ENCODE assay signal across 1 cellular context in genomic region chr3:11015369-11015768, GRCh38.
TF ChIP-seq lines count a peak whose summit lies in the region.

No MANE protein-coding gene starts in this region.

TF ChIP-seq in GM23338, 12 proteins besides CTCF, POLR2A, EP300 and RAD21 (continued from another document):
- TF ChIP-seq, protein P1, sequence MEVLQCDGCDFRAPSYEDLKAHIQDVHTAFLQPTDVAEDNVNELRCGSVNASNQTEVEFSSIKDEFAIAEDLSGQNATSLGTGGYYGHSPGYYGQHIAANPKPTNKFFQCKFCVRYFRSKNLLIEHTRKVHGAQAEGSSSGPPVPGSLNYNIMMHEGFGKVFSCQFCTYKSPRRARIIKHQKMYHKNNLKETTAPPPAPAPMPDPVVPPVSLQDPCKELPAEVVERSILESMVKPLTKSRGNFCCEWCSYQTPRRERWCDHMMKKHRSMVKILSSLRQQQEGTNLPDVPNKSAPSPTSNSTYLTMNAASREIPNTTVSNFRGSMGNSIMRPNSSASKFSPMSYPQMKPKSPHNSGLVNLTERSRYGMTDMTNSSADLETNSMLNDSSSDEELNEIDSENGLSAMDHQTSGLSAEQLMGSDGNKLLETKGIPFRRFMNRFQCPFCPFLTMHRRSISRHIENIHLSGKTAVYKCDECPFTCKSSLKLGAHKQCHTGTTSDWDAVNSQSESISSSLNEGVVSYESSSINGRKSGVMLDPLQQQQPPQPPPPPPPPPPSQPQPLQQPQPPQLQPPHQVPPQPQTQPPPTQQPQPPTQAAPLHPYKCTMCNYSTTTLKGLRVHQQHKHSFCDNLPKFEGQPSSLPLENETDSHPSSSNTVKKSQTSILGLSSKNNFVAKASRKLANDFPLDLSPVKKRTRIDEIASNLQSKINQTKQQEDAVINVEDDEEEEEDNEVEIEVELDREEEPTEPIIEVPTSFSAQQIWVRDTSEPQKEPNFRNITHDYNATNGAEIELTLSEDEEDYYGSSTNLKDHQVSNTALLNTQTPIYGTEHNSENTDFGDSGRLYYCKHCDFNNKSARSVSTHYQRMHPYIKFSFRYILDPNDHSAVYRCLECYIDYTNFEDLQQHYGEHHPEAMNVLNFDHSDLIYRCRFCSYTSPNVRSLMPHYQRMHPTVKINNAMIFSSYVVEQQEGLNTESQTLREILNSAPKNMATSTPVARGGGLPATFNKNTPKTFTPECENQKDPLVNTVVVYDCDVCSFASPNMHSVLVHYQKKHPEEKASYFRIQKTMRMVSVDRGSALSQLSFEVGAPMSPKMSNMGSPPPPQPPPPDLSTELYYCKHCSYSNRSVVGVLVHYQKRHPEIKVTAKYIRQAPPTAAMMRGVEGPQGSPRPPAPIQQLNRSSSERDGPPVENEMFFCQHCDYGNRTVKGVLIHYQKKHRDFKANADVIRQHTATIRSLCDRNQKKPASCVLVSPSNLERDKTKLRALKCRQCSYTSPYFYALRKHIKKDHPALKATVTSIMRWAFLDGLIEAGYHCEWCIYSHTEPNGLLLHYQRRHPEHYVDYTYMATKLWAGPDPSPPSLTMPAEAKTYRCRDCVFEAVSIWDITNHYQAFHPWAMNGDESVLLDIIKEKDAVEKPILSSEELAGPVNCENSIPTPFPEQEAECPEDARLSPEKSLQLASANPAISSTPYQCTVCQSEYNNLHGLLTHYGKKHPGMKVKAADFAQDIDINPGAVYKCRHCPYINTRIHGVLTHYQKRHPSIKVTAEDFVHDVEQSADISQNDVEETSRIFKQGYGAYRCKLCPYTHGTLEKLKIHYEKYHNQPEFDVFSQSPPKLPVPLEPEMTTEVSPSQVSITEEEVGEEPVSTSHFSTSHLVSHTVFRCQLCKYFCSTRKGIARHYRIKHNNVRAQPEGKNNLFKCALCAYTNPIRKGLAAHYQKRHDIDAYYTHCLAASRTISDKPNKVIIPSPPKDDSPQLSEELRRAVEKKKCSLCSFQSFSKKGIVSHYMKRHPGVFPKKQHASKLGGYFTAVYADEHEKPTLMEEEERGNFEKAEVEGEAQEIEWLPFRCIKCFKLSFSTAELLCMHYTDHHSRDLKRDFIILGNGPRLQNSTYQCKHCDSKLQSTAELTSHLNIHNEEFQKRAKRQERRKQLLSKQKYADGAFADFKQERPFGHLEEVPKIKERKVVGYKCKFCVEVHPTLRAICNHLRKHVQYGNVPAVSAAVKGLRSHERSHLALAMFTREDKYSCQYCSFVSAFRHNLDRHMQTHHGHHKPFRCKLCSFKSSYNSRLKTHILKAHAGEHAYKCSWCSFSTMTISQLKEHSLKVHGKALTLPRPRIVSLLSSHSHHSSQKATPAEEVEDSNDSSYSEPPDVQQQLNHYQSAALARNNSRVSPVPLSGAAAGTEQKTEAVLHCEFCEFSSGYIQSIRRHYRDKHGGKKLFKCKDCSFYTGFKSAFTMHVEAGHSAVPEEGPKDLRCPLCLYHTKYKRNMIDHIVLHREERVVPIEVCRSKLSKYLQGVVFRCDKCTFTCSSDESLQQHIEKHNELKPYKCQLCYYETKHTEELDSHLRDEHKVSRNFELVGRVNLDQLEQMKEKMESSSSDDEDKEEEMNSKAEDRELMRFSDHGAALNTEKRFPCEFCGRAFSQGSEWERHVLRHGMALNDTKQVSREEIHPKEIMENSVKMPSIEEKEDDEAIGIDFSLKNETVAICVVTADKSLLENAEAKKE (CRISPR knock-in tag; IDR thresholded peaks at IDR 0.05) = no peak
- TF ChIP-seq EZH2phosphoT487 (IDR thresholded peaks at IDR 0.05; ENCODE audit: unreplicated experiment) = no peak
- TF ChIP-seq, protein P2, sequence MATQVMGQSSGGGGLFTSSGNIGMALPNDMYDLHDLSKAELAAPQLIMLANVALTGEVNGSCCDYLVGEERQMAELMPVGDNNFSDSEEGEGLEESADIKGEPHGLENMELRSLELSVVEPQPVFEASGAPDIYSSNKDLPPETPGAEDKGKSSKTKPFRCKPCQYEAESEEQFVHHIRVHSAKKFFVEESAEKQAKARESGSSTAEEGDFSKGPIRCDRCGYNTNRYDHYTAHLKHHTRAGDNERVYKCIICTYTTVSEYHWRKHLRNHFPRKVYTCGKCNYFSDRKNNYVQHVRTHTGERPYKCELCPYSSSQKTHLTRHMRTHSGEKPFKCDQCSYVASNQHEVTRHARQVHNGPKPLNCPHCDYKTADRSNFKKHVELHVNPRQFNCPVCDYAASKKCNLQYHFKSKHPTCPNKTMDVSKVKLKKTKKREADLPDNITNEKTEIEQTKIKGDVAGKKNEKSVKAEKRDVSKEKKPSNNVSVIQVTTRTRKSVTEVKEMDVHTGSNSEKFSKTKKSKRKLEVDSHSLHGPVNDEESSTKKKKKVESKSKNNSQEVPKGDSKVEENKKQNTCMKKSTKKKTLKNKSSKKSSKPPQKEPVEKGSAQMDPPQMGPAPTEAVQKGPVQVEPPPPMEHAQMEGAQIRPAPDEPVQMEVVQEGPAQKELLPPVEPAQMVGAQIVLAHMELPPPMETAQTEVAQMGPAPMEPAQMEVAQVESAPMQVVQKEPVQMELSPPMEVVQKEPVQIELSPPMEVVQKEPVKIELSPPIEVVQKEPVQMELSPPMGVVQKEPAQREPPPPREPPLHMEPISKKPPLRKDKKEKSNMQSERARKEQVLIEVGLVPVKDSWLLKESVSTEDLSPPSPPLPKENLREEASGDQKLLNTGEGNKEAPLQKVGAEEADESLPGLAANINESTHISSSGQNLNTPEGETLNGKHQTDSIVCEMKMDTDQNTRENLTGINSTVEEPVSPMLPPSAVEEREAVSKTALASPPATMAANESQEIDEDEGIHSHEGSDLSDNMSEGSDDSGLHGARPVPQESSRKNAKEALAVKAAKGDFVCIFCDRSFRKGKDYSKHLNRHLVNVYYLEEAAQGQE (IDR thresholded peaks at IDR 0.05; ENCODE audit: unreplicated experiment) = no peak
TF ChIP-seq in GM23338: peak in this region for 0.
